7 cellular contexts compared by ENCODE assay signal in the genomic region with DNA sequence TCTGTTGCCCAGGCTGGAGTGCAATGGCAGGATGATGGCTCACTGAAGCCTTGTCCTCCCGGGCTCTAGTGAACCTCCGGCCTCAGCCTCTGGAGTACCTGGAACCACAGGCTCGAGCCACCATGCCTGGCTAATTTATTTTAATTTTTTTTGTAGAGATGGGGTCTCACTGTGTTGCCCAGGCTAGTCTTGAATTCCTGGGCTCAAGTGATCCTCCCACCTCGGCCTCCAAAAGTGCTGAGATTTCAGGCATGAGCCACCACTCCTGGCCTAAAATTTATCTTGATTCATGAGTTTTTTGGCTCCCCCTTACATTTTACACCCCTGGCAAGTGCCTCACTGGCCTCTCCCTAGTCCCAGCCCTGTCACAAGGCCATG. TPM values are rescaled to one million over a fixed set of nuclear protein-coding genes. Genes with fewer than 3 reads are reported as not detected.
DNase-seq lines count a peak whose midpoint lies in the region; ATAC-seq, FAIRE-seq and TF ChIP-seq lines count a peak whose summit lies in the region.
"Had no signal": no experiment of that assay in that cellular context is flagged by ENCODE, and none has a peak within 500 bp of the region (broad histone marks: within the 10 kb centered on the region; RNA-seq: fewer than 3 reads in every experiment).

No MANE protein-coding gene starts in this region.

- peaks cover 18% of the 10 kb centered on the region for H4K20me1 ChIP-seq in GM23338 (replicated peaks; ENCODE audit: insufficient read depth)
- H4K20me1 ChIP-seq in astrocyte (ENCODE audit: insufficient read depth, low read length): peaks cover 15% of the 10 kb centered on the region
- no peaks in the 10 kb centered on the region for H4K20me1 ChIP-seq in osteoblast (ENCODE audit: insufficient read depth, low read length)

- no peak overlapping the region for H2AFZ ChIP-seq in GM23338
- no peak overlapping the region for H2AFZ ChIP-seq in astrocyte (ENCODE audit: low read depth, low read length)
- peak overlapping the region; percentile 73 for H2AFZ ChIP-seq in osteoblast (ENCODE audit: low read length)

- DNase-seq in GM23338 (ENCODE audit: low spot score): no peak
- no peak for DNase-seq in astrocyte (ENCODE audit: low read depth)
- DNase-seq in osteoblast (ENCODE audit: insufficient read length, low spot score, missing footprints): no peak
- DNase-seq in EL: no peak
- DNase-seq in kidney glomerular epithelial cell (lab: John Stamatoyannopoulos, UW): no peak
- no peak for DNase-seq in stimulated activated naive CD8-positive, alpha-beta T cell treated with anti-CD3 and anti-CD28 coated beads, Interleukin-15, Interleukin-2, amounts not matched to agents 100 U/mL and 50 U/mL, for 24 hours

- TF ChIP-seq CTCF in GM23338 (conservative IDR thresholded peaks at IDR 0.05; ENCODE audit: low read depth in 2 of 2) (no peak), astrocyte (IDR thresholded peaks at IDR 0.05; ENCODE audit: insufficient read depth, low read depth, low read length) (no peak), osteoblast (IDR thresholded peaks at IDR 0.05; ENCODE audit: extremely low read depth, low read depth, low read length) (no peak)

- 0 out of 3 replicates have a peak overlapping the region, but pooled peaks have one; percentile 1 for H3K4me3 Mint-ChIP-seq in GM23338
- H3K4me3 Mint-ChIP-seq in astrocyte (ENCODE audit: unreplicated experiment): peak overlapping the region; percentile 72

- H3K4me3 ChIP-seq in GM23338: no peak overlapping the region
- H3K4me3 ChIP-seq in astrocyte (ENCODE audit: insufficient read depth, low read depth, low read length): no peak overlapping the region
- no peak overlapping the region for H3K4me3 ChIP-seq in osteoblast (ENCODE audit: insufficient read depth, low read length)
- H3K4me3 ChIP-seq: smooth muscle cell had no signal

- H3K27ac ChIP-seq in GM23338 (ENCODE audit: low read depth) (no peak overlapping the region), astrocyte (ENCODE audit: low read depth, low read length) (no peak overlapping the region), osteoblast (ENCODE audit: low read depth, low read length) (no peak overlapping the region)

- H3K9me3 Mint-ChIP-seq in GM23338 (no peaks in the 10 kb centered on the region), astrocyte (ENCODE audit: unreplicated experiment) (no peaks in the 10 kb centered on the region)

- H3K79me2 ChIP-seq in GM23338 (replicated peaks; ENCODE audit: insufficient read depth) (peaks cover 24% of the 10 kb centered on the region), astrocyte (ENCODE audit: insufficient read depth, low read length) (no peaks in the 10 kb centered on the region), osteoblast (ENCODE audit: insufficient read depth, low read length) (peaks cover 11% of the 10 kb centered on the region)

- H3K9me3 ChIP-seq in astrocyte (ENCODE audit: insufficient read depth, low read depth, low read length) (no peaks in the 10 kb centered on the region), osteoblast (ENCODE audit: low read depth, low read length) (no peaks in the 10 kb centered on the region)

- peaks cover 71% of the 10 kb centered on the region for H3K4me1 Mint-ChIP-seq in GM23338
- peaks cover 26% of the 10 kb centered on the region for H3K4me1 Mint-ChIP-seq in astrocyte (ENCODE audit: low read depth, unreplicated experiment)

- peak overlapping the region; percentile 33; the same call in 1 of the 2 replicates for H3K27ac Mint-ChIP-seq in GM23338
- H3K27ac Mint-ChIP-seq in astrocyte (ENCODE audit: unreplicated experiment): no peak overlapping the region

- no peaks in the 10 kb centered on the region for H3K36me3 ChIP-seq in GM23338 (ENCODE audit: insufficient read depth)
- H3K36me3 ChIP-seq in astrocyte (ENCODE audit: insufficient read depth, low read length): no peaks in the 10 kb centered on the region
- no peaks in the 10 kb centered on the region for H3K36me3 ChIP-seq in osteoblast (ENCODE audit: insufficient read depth, low read length)

- H3K4me1 ChIP-seq in GM23338 (ENCODE audit: insufficient read depth): peaks cover 65% of the 10 kb centered on the region
- peaks cover 43% of the 10 kb centered on the region for H3K4me1 ChIP-seq in astrocyte (ENCODE audit: insufficient read depth, low read length)
- H3K4me1 ChIP-seq in osteoblast (ENCODE audit: insufficient read depth, low read length): peaks cover 39% of the 10 kb centered on the region

- no peak overlapping the region for H3K4me2 ChIP-seq in GM23338
- no peak overlapping the region for H3K4me2 ChIP-seq in astrocyte (ENCODE audit: low read length)
- H3K4me2 ChIP-seq in osteoblast (ENCODE audit: insufficient read depth, low read length): no peak overlapping the region
- H3K4me2 ChIP-seq: smooth muscle cell had no signal

- peaks cover 13% of the 10 kb centered on the region; the same call in 2 of the 3 replicates for H3K36me3 Mint-ChIP-seq in GM23338 (ENCODE audit: low read depth)
- no peaks in the 10 kb centered on the region for H3K36me3 Mint-ChIP-seq in astrocyte (ENCODE audit: low read depth, unreplicated experiment)

- peaks cover 32% of the 10 kb centered on the region for H3K27me3 Mint-ChIP-seq in GM23338 (ENCODE audit: insufficient read depth, low read depth, poor library complexity)
- H3K27me3 Mint-ChIP-seq in astrocyte (ENCODE audit: low read depth, unreplicated experiment): peaks cover 12% of the 10 kb centered on the region

- ATAC-seq in GM23338: no peak
- ATAC-seq in stimulated activated naive CD8-positive, alpha-beta T cell treated with anti-CD3 and anti-CD28 coated beads, Interleukin-15, Interleukin-2, amounts not matched to agents 100 U/mL and 50 U/mL, for 24 hours: no peak

- no peaks in the 10 kb centered on the region for H3K9me2 ChIP-seq in GM23338 (ENCODE audit: insufficient read depth)

- no peak overlapping the region for H3K9ac ChIP-seq in astrocyte (ENCODE audit: low read length)

- H3K27me3 ChIP-seq in GM23338 (ENCODE audit: insufficient read depth) (no peaks in the 10 kb centered on the region), astrocyte (ENCODE audit: insufficient read depth, low read length) (no peaks in the 10 kb centered on the region), osteoblast (ENCODE audit: insufficient read depth, low read length) (no peaks in the 10 kb centered on the region)

- peaks cover 45% of the 10 kb centered on the region for H3F3A ChIP-seq in GM23338 (replicated peaks; ENCODE audit: low read depth)

- no peak for FAIRE-seq in astrocyte (lab: Jason Lieb, UNC)

TF ChIP-seq in GM23338, 12 proteins besides CTCF, POLR2A, EP300 and RAD21:
- TF ChIP-seq ZNF331 (CRISPR knock-in tag; IDR thresholded peaks at IDR 0.05; ENCODE audit: low read depth): no peak
- TF ChIP-seq CREB1 (CRISPR knock-in tag; IDR thresholded peaks at IDR 0.05; ENCODE audit: low read depth): no peak
- TF ChIP-seq EZH2 (IDR thresholded peaks at IDR 0.05; ENCODE audit: low read depth, unreplicated experiment): no peak
- TF ChIP-seq NANOG (IDR thresholded peaks at IDR 0.05; ENCODE audit: borderline replicate concordance): no peak

RNA-seq across cellular contexts. Expression of gene SLC29A1, which starts 2.5 kb away (rescaled TPM):
- 149 and 169 TPM in 2 replicates for total RNA-seq in GM23338 (2014; rRNA removed; shearing (Covaris generic))
- 67.6 and 73.1 TPM in 2 replicates for polyA plus RNA-seq in GM23338 (2016; fragmentation: Nextera tagmentation; extraction: Ambion mirVana)
- total RNA-seq in astrocyte: 14.8 and 15.3 TPM in 2 replicates
- total RNA-seq in osteoblast: 8.0 and 10.0 TPM in 2 replicates

RNA-seq across cellular contexts. Expression of gene MYMX, which starts 4.2 kb away (rescaled TPM):
- 2.8 TPM in 2 replicates for total RNA-seq in GM23338 (2014; rRNA removed; shearing (Covaris generic))
- polyA plus RNA-seq in GM23338 (2016; fragmentation: Nextera tagmentation; extraction: Ambion mirVana): 5.2 and 7.1 TPM in 2 replicates
- not detected in 2 replicates for total RNA-seq in astrocyte
- total RNA-seq in osteoblast: not detected in 2 replicates
- total RNA-seq: smooth muscle cell had no signal
- polyA plus RNA-seq: smooth muscle cell had no signal

RNA-seq across cellular contexts. Expression of gene HSP90AB1, which starts 26.0 kb away (rescaled TPM):
- total RNA-seq in GM23338 (2014; rRNA removed; shearing (Covaris generic)): 2,361 and 2,444 TPM in 2 replicates
- polyA plus RNA-seq in GM23338 (2016; fragmentation: Nextera tagmentation; extraction: Ambion mirVana): 1,345 and 1,425 TPM in 2 replicates
- total RNA-seq in astrocyte (859 and 914 TPM in 2 replicates), osteoblast (676 and 702 TPM in 2 replicates)

RNA-seq across cellular contexts. Expression of gene SLC35B2, which starts 36.4 kb away (rescaled TPM):
- 30.5 and 30.9 TPM in 2 replicates for total RNA-seq in GM23338 (2014; rRNA removed; shearing (Covaris generic))
- 14.0 and 14.7 TPM in 2 replicates for polyA plus RNA-seq in GM23338 (2016; fragmentation: Nextera tagmentation; extraction: Ambion mirVana)
- total RNA-seq in astrocyte (61.8 and 66.6 TPM in 2 replicates), osteoblast (86.0 and 94.1 TPM in 2 replicates)

RNA-seq across cellular contexts. Expression of gene NFKBIE, which starts 44.4 kb away (rescaled TPM):
- 19.8 and 25.9 TPM in 2 replicates for total RNA-seq in GM23338 (2014; rRNA removed; shearing (Covaris generic))
- polyA plus RNA-seq in GM23338 (2016; fragmentation: Nextera tagmentation; extraction: Ambion mirVana): 12.8 and 14.6 TPM in 2 replicates
- 10.1 and 11.0 TPM in 2 replicates for total RNA-seq in astrocyte
- 3.2 and 4.7 TPM in 2 replicates for total RNA-seq in osteoblast
